Comparison of ENCODE assay signal across 14 cellular contexts in genomic region chr2:16069933-16070647, GRCh38.
A peak's percentile ranks its signal among the peaks of the same experiment; 100 is the strongest.
DNase-seq lines count a peak whose midpoint lies in the region; TF ChIP-seq lines count a peak whose summit lies in the region.
"Had no signal": no experiment of that assay in that cellular context is flagged by ENCODE, and none has a peak within 500 bp of the region (broad histone marks: within the 10 kb centered on the region; RNA-seq: fewer than 3 reads in every experiment).

No MANE protein-coding gene starts in this region.

- H3K9me3 ChIP-seq in breast epithelium (no peaks in the 10 kb centered on the region), vagina (no peaks in the 10 kb centered on the region)
- H3K9me3 ChIP-seq: SK-N-SH had no signal

- in situ Hi-C loops in GM13976 (cut with MboI; ENCODE audit: low sequenced_read_pairs, unreplicated experiment) = no loop called here

- H3K4me3 ChIP-seq in breast epithelium (no peak overlapping the region), dorsolateral prefrontal cortex (peak overlapping the region in 32 of 59 donors; percentile 0 to 55 (median 30)), vagina (no peak overlapping the region)

- CTCF ChIA-PET in MCF 10A (lab: Yijun Ruan, JAX) = interaction anchor here (0.7 kb wide), 1 partner anchor 454 kb away, joined by 4 read pairs; no protein-coding TSS in a partner anchor

- no peak overlapping the region for H3K27ac Mint-ChIP-seq in MCF 10A (ENCODE audit: low read depth, unreplicated experiment)
- peak overlapping the region; percentile 44 for H3K27ac Mint-ChIP-seq in mesothelial cell of epicardium
- H3K27ac Mint-ChIP-seq in HFFc6 = no peak overlapping the region
- H3K27ac Mint-ChIP-seq: activated naive CD8-positive, alpha-beta T cell treated with anti-CD3 and anti-CD28 coated beads, Interleukin-2, amount 10 ng/mL, durations not matched to agents 7 days and 5 days; dendritic cell treated with granulocyte-macrophage colony-stimulating factor and Interleukin-4, amounts not matched to agents 40 ng/mL and 50 ng/mL, for 4 days; natural killer cell had no signal

- DNase-seq in breast epithelium (ENCODE audit: low spot score in 2 of 2) = no peak
- DNase-seq in MCF 10A (ENCODE audit: unreplicated experiment) = no peak
- peak; percentile 23 to 96 (median 89) for DNase-seq in dorsolateral prefrontal cortex
- DNase-seq in mesothelial cell of epicardium (ENCODE audit: low spot score in 2 of 2, unreplicated experiment in 2 of 2) = no peak
- no peak for DNase-seq in GM13976 (ENCODE audit: low spot score)
- DNase-seq in HFFc6 = no peak
- no peak for DNase-seq in vagina (ENCODE audit: extremely low spot score in 2 of 2)
- DNase-seq: activated CD8-positive, alpha-beta memory T cell treated with anti-CD3 and anti-CD28 coated beads, Interleukin-2, amount 50 U/mL, for 48 hours; activated naive CD8-positive, alpha-beta T cell treated with anti-CD3 and anti-CD28 coated beads, Interleukin-2, amount 10 ng/mL, durations not matched to agents 7 days and 5 days; natural killer cell; NCI-H2107; SK-N-SH had no signal

- intact Hi-C loops in breast epithelium (cut with DNase I; ENCODE audit: low total_unique reads) (no loop called here), MCF 10A (cut with micrococcal nuclease) (no loop called here), dorsolateral prefrontal cortex (cut with DNase I) (loop anchor here (1.0 to 10.0 kb wide), 11 partner anchors 33 to 435 kb away; partner anchors contain the start of gene MYCN (in 1 of the 2)), vagina (cut with DNase I) (no loop called here)

- TF ChIP-seq CTCF in breast epithelium (IDR thresholded peaks at IDR 0.05) (no peak), MCF 10A (IDR thresholded peaks at IDR 0.05; ENCODE audit: unreplicated experiment) (no peak), dorsolateral prefrontal cortex (IDR thresholded peaks at IDR 0.05 in 54 of 56, conservative IDR thresholded peaks at IDR 0.05 in 2 of 56; ENCODE audit: low read depth in 1 of 56, partially characterized antibody in 56 of 56) (peak in 9 of 56 donors; percentile 2 to 30 (median 18)), mesothelial cell of epicardium (IDR thresholded peaks at IDR 0.05; ENCODE audit: unreplicated experiment) (no peak), GM13976 (IDR thresholded peaks at IDR 0.05; ENCODE audit: borderline replicate concordance, control extremely low read depth, extremely low read depth, insufficient read depth, missing control alignments) (no peak), HFFc6 (IDR thresholded peaks at IDR 0.05) (no peak), vagina (IDR thresholded peaks at IDR 0.05) (no peak)

- H3K36me3 ChIP-seq in breast epithelium (no peaks in the 10 kb centered on the region), vagina (no peaks in the 10 kb centered on the region)

- POLR2A ChIA-PET in MCF 10A (lab: Yijun Ruan, JAX) = interaction anchor here (0.7 kb wide), 1 partner anchor 146 kb away, joined by 3 read pairs; no protein-coding TSS in a partner anchor

- no peaks in the 10 kb centered on the region for H3K27me3 Mint-ChIP-seq in MCF 10A (ENCODE audit: insufficient read depth, unreplicated experiment)
- no peaks in the 10 kb centered on the region for H3K27me3 Mint-ChIP-seq in mesothelial cell of epicardium (ENCODE audit: low read depth)
- H3K27me3 Mint-ChIP-seq in HFFc6 (ENCODE audit: insufficient read depth) = no peaks in the 10 kb centered on the region
- H3K27me3 Mint-ChIP-seq: activated naive CD8-positive, alpha-beta T cell treated with anti-CD3 and anti-CD28 coated beads, Interleukin-2, amount 10 ng/mL, durations not matched to agents 7 days and 5 days; dendritic cell treated with granulocyte-macrophage colony-stimulating factor and Interleukin-4, amounts not matched to agents 40 ng/mL and 50 ng/mL, for 4 days had no signal

- TF ChIP-seq POLR2A in breast epithelium (IDR thresholded peaks at IDR 0.05) (no peak), vagina (IDR thresholded peaks at IDR 0.05) (no peak)

- H3K4me3 Mint-ChIP-seq in MCF 10A (ENCODE audit: unreplicated experiment) (no peak overlapping the region), mesothelial cell of epicardium (no peak overlapping the region), HFFc6 (no peak overlapping the region)
- H3K4me3 Mint-ChIP-seq: activated naive CD8-positive, alpha-beta T cell treated with anti-CD3 and anti-CD28 coated beads, Interleukin-2, amount 10 ng/mL, durations not matched to agents 7 days and 5 days; dendritic cell treated with granulocyte-macrophage colony-stimulating factor and Interleukin-4, amounts not matched to agents 40 ng/mL and 50 ng/mL, for 4 days; natural killer cell had no signal

- no peaks in the 10 kb centered on the region for H3K4me1 ChIP-seq in breast epithelium
- no peaks in the 10 kb centered on the region for H3K4me1 ChIP-seq in vagina

- H3K27ac ChIP-seq in breast epithelium = peak overlapping the region; percentile 25 to 34
- H3K27ac ChIP-seq in dorsolateral prefrontal cortex = peak overlapping the region; percentile 83 to 100 (median 96)
- H3K27ac ChIP-seq in temporal lobe (ENCODE audit: low read depth, low read length) = peak overlapping the region; percentile 98
- no peak overlapping the region for H3K27ac ChIP-seq in vagina

- H3K27me3 ChIP-seq in breast epithelium (no peaks in the 10 kb centered on the region), dorsolateral prefrontal cortex (no peaks in the 10 kb centered on the region), vagina (no peaks in the 10 kb centered on the region)

- H3K9me3 Mint-ChIP-seq in MCF 10A (ENCODE audit: unreplicated experiment) = peaks cover 7% of the 10 kb centered on the region
- peaks cover 3% of the 10 kb centered on the region for H3K9me3 Mint-ChIP-seq in mesothelial cell of epicardium
- peaks cover 49% of the 10 kb centered on the region for H3K9me3 Mint-ChIP-seq in HFFc6
- H3K9me3 Mint-ChIP-seq: activated naive CD8-positive, alpha-beta T cell treated with anti-CD3 and anti-CD28 coated beads, Interleukin-2, amount 10 ng/mL, durations not matched to agents 7 days and 5 days; dendritic cell treated with granulocyte-macrophage colony-stimulating factor and Interleukin-4, amounts not matched to agents 40 ng/mL and 50 ng/mL, for 4 days; natural killer cell had no signal

- no TSS peak for BruUV-seq in MCF 10A (replicated peaks; lab: Mats Ljungman, UMichigan)

- no peaks in the 10 kb centered on the region for H3K36me3 Mint-ChIP-seq in MCF 10A (ENCODE audit: insufficient read depth, unreplicated experiment)
- no peaks in the 10 kb centered on the region for H3K36me3 Mint-ChIP-seq in mesothelial cell of epicardium
- H3K36me3 Mint-ChIP-seq in HFFc6 (ENCODE audit: low read depth) = no peaks in the 10 kb centered on the region
- H3K36me3 Mint-ChIP-seq: activated naive CD8-positive, alpha-beta T cell treated with anti-CD3 and anti-CD28 coated beads, Interleukin-2, amount 10 ng/mL, durations not matched to agents 7 days and 5 days; natural killer cell had no signal

- H3K4me1 Mint-ChIP-seq in MCF 10A (ENCODE audit: insufficient read depth, unreplicated experiment) (no peaks in the 10 kb centered on the region), mesothelial cell of epicardium (peaks cover 8% of the 10 kb centered on the region), HFFc6 (ENCODE audit: low read depth) (no peaks in the 10 kb centered on the region)
- H3K4me1 Mint-ChIP-seq: activated naive CD8-positive, alpha-beta T cell treated with anti-CD3 and anti-CD28 coated beads, Interleukin-2, amount 10 ng/mL, durations not matched to agents 7 days and 5 days; natural killer cell had no signal

Comparison
In these comparisons a context has a peak if more than half of its experiments do, and no peak if none do; other contexts are left out.
1. DNase-seq: peak in dorsolateral prefrontal cortex (10 of 10); none in breast epithelium (0 of 2), MCF 10A (single experiment), mesothelial cell of epicardium (0 of 2), GM13976 (single experiment), HFFc6 (single experiment) and vagina (0 of 2).
2. H3K4me3 ChIP-seq: peak in dorsolateral prefrontal cortex (32 of 59); none in breast epithelium (0 of 3) and vagina (0 of 2).
3. intact Hi-C loops: an anchor here in dorsolateral prefrontal cortex (1.0 to 10.0 kb wide); none called in breast epithelium, MCF 10A and vagina.